In genomic region chr6:77416839-77417238, GRCh38 we compare ENCODE assay signal across 26 cellular contexts. TPM values are rescaled to one million over a fixed set of nuclear protein-coding genes. Genes with fewer than 3 reads are reported as not detected.
"Had no signal": no experiment of that assay in that cellular context is flagged by ENCODE, and none has a peak within 500 bp of the region (broad histone marks: within the 10 kb centered on the region; RNA-seq: fewer than 3 reads in every experiment).

No MANE protein-coding gene starts in this region.

- H3K9me3 ChIP-seq: esophagus squamous epithelium, gastrocnemius medialis, lower lobe of right lung had no signal

- H3K27me3 ChIP-seq: dorsolateral prefrontal cortex, esophagus squamous epithelium, gastrocnemius medialis, heart left ventricle, hepatocyte, left lung had no signal

- ATAC-seq: gastrocnemius medialis; heart left ventricle; left lung; left ventricle myocardium superior; lower lobe of right lung; naive thymus-derived CD4-positive, alpha-beta T cell had no signal

- H3K4me3 Mint-ChIP-seq: immature natural killer cell; naive thymus-derived CD4-positive, alpha-beta T cell had no signal

- H3K27me3 Mint-ChIP-seq: naive thymus-derived CD4-positive, alpha-beta T cell had no signal

- H3K4me1 ChIP-seq: esophagus squamous epithelium, gastrocnemius medialis, heart left ventricle, left lung, lower lobe of right lung had no signal

- H3K79me2 ChIP-seq: hepatocyte had no signal

- H3K36me3 ChIP-seq: esophagus squamous epithelium, gastrocnemius medialis, heart left ventricle, left lung, lower lobe of right lung had no signal

- H3K4me1 Mint-ChIP-seq: immature natural killer cell; naive thymus-derived CD4-positive, alpha-beta T cell had no signal

- H3K27ac ChIP-seq: coronary artery, esophagus squamous epithelium, gastrocnemius medialis, heart left ventricle, hepatocyte, left lung, lower lobe of right lung had no signal

- H3K4me2 ChIP-seq: hepatocyte had no signal

- H3K36me3 Mint-ChIP-seq: immature natural killer cell; naive thymus-derived CD4-positive, alpha-beta T cell had no signal

- DNase-seq: dermis blood vessel endothelial cell; effector CD4-positive, alpha-beta T cell; effector memory CD4-positive, alpha-beta T cell; esophagus squamous epithelium; foreskin fibroblast; foreskin melanocyte; gastrocnemius medialis; heart left ventricle; hypothalamus; immature natural killer cell; islet precursor cell; kidney; kidney glomerular epithelial cell; left lung; left ventricle myocardium superior; lower lobe of right lung; mesendoderm; midbrain; naive thymus-derived CD4-positive, alpha-beta T cell had no signal

- H3K27ac Mint-ChIP-seq: immature natural killer cell; naive thymus-derived CD4-positive, alpha-beta T cell had no signal

- H3K4me3 ChIP-seq: coronary artery, dorsolateral prefrontal cortex, esophagus squamous epithelium, gastrocnemius medialis, heart left ventricle, hepatocyte, left lung, lower lobe of right lung had no signal

- H2AFZ ChIP-seq: hepatocyte had no signal

- FAIRE-seq: colon, endothelial cell of umbilical vein, kidney had no signal

RNA-seq across cellular contexts. Expression of gene HTR1B, which starts 46.5 kb away (rescaled TPM):
- total RNA-seq: epithelial cell of proximal tubule; gastrocnemius medialis; left ventricle myocardium superior; mononuclear cell; naive thymus-derived CD4-positive, alpha-beta T cell had no signal
- polyA plus RNA-seq: hepatocyte; immature natural killer cell; naive thymus-derived CD4-positive, alpha-beta T cell had no signal
